Comparison of ENCODE assay signal across 13 cellular contexts in the genomic region with DNA sequence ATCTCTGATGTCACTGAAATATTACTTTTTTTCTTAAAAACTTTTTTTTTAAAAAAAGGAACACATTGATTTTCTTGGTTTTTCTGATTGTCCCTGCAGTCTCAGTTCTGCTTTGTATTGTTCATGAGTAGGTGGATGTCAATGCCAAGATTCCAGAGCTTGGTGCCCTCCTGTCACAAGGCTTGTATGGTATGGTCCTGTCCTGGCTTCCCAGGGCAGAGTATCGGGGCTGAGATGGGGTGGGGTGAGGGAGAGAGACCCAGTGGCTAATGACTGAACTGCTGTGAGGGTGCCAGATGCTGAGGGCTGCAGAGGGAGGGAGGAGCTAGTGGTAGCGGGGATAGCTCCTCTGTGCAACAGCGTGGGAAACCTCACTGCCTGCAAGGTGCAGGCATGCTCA. TPM values are rescaled to one million over a fixed set of nuclear protein-coding genes. Genes with fewer than 3 reads are reported as not detected.
A peak's percentile ranks its signal among the peaks of the same experiment; 100 is the strongest.
DNase-seq lines count a peak whose midpoint lies in the region; ATAC-seq and TF ChIP-seq lines count a peak whose summit lies in the region.
"Had no signal": no experiment of that assay in that cellular context is flagged by ENCODE, and none has a peak within 500 bp of the region (broad histone marks: within the 10 kb centered on the region; RNA-seq: fewer than 3 reads in every experiment).

No MANE protein-coding gene starts in this region.

- H3K4me1 ChIP-seq in sigmoid colon: peaks cover 0 to 55% (median 38%) of the 10 kb centered on the region in 4 donors

- no peaks in the 10 kb centered on the region for H3K27me3 ChIP-seq in sigmoid colon
- H3K27me3 ChIP-seq: testis had no signal

- peak; percentile 42 for ATAC-seq in HG02973 (IDR thresholded peaks at IDR 0.05; ENCODE audit: unreplicated experiment)
- peak; percentile 19 for ATAC-seq in WTC11
- ATAC-seq in GM21717 (IDR thresholded peaks at IDR 0.05; ENCODE audit: unreplicated experiment): no peak
- ATAC-seq: mucosa of descending colon had no signal

- no peaks in the 10 kb centered on the region for H3K9me3 Mint-ChIP-seq in WTC11

- no peak overlapping the region; the same call in 1 of the 2 replicates for H3K27ac Mint-ChIP-seq in WTC11

- TF ChIP-seq CTCF in WTC11 (IDR thresholded peaks at IDR 0.05): no peak
- no peak for TF ChIP-seq CTCF in sigmoid colon (IDR thresholded peaks at IDR 0.05)

- no peak for TF ChIP-seq EP300 in sigmoid colon (IDR thresholded peaks at IDR 0.05)

- DNase-seq in DMS53 (lab: John Stamatoyannopoulos, UW): peak; percentile 23
- no peak for DNase-seq in DMS53 treated with DMSO at 0.1 percent for 48 hours (lab: John Stamatoyannopoulos, UW; ENCODE audit: unreplicated experiment)
- DNase-seq in WTC11 (ENCODE audit: low spot score): no peak
- no peak for DNase-seq in sigmoid colon
- DNase-seq in central memory CD4-positive, alpha-beta T cell: no peak
- no peak for DNase-seq in activated T-cell treated with anti-CD3 and anti-CD28 coated beads, Interleukin-2, amount 50 U/mL, for 48 hours
- DNase-seq: mucosa of descending colon; NCI-H1048; stimulated activated CD4-positive, alpha-beta T cell treated with anti-CD3 and anti-CD28 coated beads, Interleukin-1b, Interleukin-23, amount 100 ng/mL, for 48 hours; testis had no signal

- TF ChIP-seq POLR2A in sigmoid colon (IDR thresholded peaks at IDR 0.05): no peak

- no peaks in the 10 kb centered on the region for H3K36me3 Mint-ChIP-seq in WTC11

- H3K4me3 Mint-ChIP-seq in WTC11: no peak overlapping the region

- no peak overlapping the region for H3K4me3 ChIP-seq in sigmoid colon
- H3K4me3 ChIP-seq: mucosa of descending colon, testis had no signal

- CTCF ChIA-PET in WTC11 (lab: Charles Lee): interaction anchor here (0.8 to 4.8 kb wide), 12 partner anchors 7 to 392 kb away, joined by 3 to 58 read pairs (median 16); partner anchors contain the start of gene TSFM

- H3K27ac ChIP-seq in sigmoid colon: peak overlapping the region; percentile 26 to 100 (median 92)
- H3K27ac ChIP-seq: 22Rv1, testis had no signal

- no peaks in the 10 kb centered on the region for H3K36me3 ChIP-seq in sigmoid colon

- intact Hi-C loops in sigmoid colon (cut with DNase I): loop anchor here (2.0 kb wide), 1 partner anchor 14 kb away; no protein-coding TSS in a partner anchor

- POLR2A ChIA-PET in WTC11 (lab: Charles Lee): interaction anchor here (0.7 to 2.1 kb wide), 5 partner anchors 8 to 38 kb away, joined by 3 to 10 read pairs (median 4); no protein-coding TSS in a partner anchor

- H3K9me3 ChIP-seq in sigmoid colon: no peaks in the 10 kb centered on the region
- H3K9me3 ChIP-seq: mucosa of descending colon, testis had no signal

- WGBS in sigmoid colon, 2 donors: 49 to 70% methylated on average over 3 of the region's 3 CpGs

- H3K27me3 Mint-ChIP-seq in WTC11 (ENCODE audit: low read depth): peaks cover 21% of the 10 kb centered on the region

- H3K4me1 Mint-ChIP-seq in WTC11: peaks cover 46% of the 10 kb centered on the region

TF ChIP-seq in WTC11, 78 proteins besides CTCF, POLR2A, EP300 and RAD21:
- TF ChIP-seq IRF2 (CRISPR knock-in tag; IDR thresholded peaks at IDR 0.05; ENCODE audit: borderline replicate concordance, low read depth) (no peak), CREB1 (CRISPR knock-in tag; IDR thresholded peaks at IDR 0.05) (no peak), SMAD3 (CRISPR knock-in tag; IDR thresholded peaks at IDR 0.05; ENCODE audit: borderline replicate concordance) (no peak), TP53 (CRISPR knock-in tag; IDR thresholded peaks at IDR 0.05) (no peak), ZNF512 (CRISPR knock-in tag; IDR thresholded peaks at IDR 0.05; ENCODE audit: borderline replicate concordance) (no peak)
- TF ChIP-seq, protein P1, sequence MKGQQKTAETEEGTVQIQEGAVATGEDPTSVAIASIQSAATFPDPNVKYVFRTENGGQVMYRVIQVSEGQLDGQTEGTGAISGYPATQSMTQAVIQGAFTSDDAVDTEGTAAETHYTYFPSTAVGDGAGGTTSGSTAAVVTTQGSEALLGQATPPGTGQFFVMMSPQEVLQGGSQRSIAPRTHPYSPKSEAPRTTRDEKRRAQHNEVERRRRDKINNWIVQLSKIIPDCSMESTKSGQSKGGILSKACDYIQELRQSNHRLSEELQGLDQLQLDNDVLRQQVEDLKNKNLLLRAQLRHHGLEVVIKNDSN (CRISPR knock-in tag; IDR thresholded peaks at IDR 0.05): no peak

RNA-seq across cellular contexts. Expression of gene CTDSP2, which starts 4.4 kb away (rescaled TPM):
- total RNA-seq in WTC11 (2021) (97.0 to 122 TPM (median 101 TPM) in 3 replicates), sigmoid colon (100 to 1,000 TPM; 121 to 183 (median 135) TPM)
- 100 to 1,000 TPM in 2 of 3 donors, 10 to 100 TPM in 1; 85.3 to 122 (median 105) TPM for polyA plus RNA-seq in sigmoid colon

RNA-seq across cellular contexts. Expression of gene AVIL, which starts 32.4 kb away (rescaled TPM):
- total RNA-seq in WTC11 (2021) (0.42 to 0.78 TPM (median 0.57 TPM) in 3 replicates), sigmoid colon (10 to 100 TPM in 1 of 4 donors, 1 to 10 TPM in 3; 2.1 to 12.2 (median 5.1) TPM)
- polyA plus RNA-seq in sigmoid colon: 10 to 100 TPM in 1 of 3 donors, 1 to 10 TPM in 2; 6.2 to 11.4 (median 8.3) TPM
